In the genomic region with DNA sequence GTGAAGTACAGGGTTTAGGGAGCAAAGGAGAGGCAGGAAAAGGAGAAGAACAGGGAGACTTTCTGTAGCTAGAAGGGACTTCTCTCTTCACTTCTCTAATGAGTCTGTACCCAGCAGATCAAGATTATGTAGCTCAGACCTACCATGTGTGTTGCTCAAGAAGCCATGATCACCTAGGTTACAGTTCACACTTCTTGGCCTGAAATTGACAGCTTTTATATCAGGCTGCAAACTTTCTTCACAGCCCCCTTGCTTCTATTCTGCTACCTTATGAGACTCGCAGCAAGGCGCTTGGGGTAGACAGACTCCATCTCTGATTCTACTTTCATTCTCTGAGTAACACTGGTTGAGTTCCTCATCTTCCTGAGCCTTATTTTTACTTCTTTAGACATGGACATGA, we compare ENCODE assay signal across 19 cellular contexts. TPM values are rescaled to one million over a fixed set of nuclear protein-coding genes. Genes with fewer than 3 reads are reported as not detected.
DNase-seq lines count a peak whose midpoint lies in the region; ATAC-seq and TF ChIP-seq lines count a peak whose summit lies in the region.
"Had no signal": no experiment of that assay in that cellular context is flagged by ENCODE, and none has a peak within 500 bp of the region (broad histone marks: within the 10 kb centered on the region; RNA-seq: fewer than 3 reads in every experiment).

No MANE protein-coding gene starts in this region.

- H3K9me3 ChIP-seq in left lung (peaks cover 0 to 6% of the 10 kb centered on the region in 2 donors), transverse colon (no peaks in the 10 kb centered on the region)
- H3K9me3 ChIP-seq: SK-N-SH had no signal

- H3K36me3 ChIP-seq in left lung (no peaks in the 10 kb centered on the region), transverse colon (no peaks in the 10 kb centered on the region)

- peaks cover 98% of the 10 kb centered on the region for H3K4me1 Mint-ChIP-seq in activated naive CD4-positive, alpha-beta T cell treated with anti-CD3 and anti-CD28 coated beads, Interleukin-2, amount 50 U/mL, for 24 hours
- H3K4me1 Mint-ChIP-seq in activated CD4-positive, alpha-beta memory T cell treated with anti-CD3 and anti-CD28 coated beads for 36 hours (ENCODE audit: low read depth) = peaks cover 83% of the 10 kb centered on the region
- H3K4me1 Mint-ChIP-seq: brain, neural crest cell had no signal

- H3K27ac Mint-ChIP-seq in activated naive CD4-positive, alpha-beta T cell treated with anti-CD3 and anti-CD28 coated beads, Interleukin-2, amount 50 U/mL, for 24 hours = peak overlapping the region; percentile 98
- H3K27ac Mint-ChIP-seq in activated CD4-positive, alpha-beta memory T cell treated with anti-CD3 and anti-CD28 coated beads for 36 hours = peak overlapping the region; percentile 98
- H3K27ac Mint-ChIP-seq: activated B cell treated with CpG ODN at 0.5 μM for 24 hours, brain had no signal

- POLR2A ChIA-PET in activated CD4-positive, alpha-beta memory T cell treated with anti-CD3 and anti-CD28 coated beads for 36 hours (lab: Charles Lee) = interaction anchor here (0.8 to 1.0 kb wide), 4 partner anchors 34 to 218 kb away, joined by 3 read pairs; a partner anchor contains a TSS

- H3K4me3 ChIP-seq in left lung (no peak overlapping the region), transverse colon (no peak overlapping the region)
- H3K4me3 ChIP-seq: lung had no signal

- TF ChIP-seq POLR2A in transverse colon (IDR thresholded peaks at IDR 0.05) = no peak

- peaks cover 0 to 15% of the 10 kb centered on the region in 2 donors for H3K4me1 ChIP-seq in left lung
- H3K4me1 ChIP-seq in transverse colon = peaks cover 0 to 5% (median 0%) of the 10 kb centered on the region in 4 donors

- in situ Hi-C loops in transverse colon (cut with MboI; ENCODE audit: low pct_ligation_motif_present in 1 of 4, low pct_unique_long_range_greater_than_20kb in 1 of 4, low sequenced_read_pairs in 3 of 4) = no loop called here

- H3K27ac ChIP-seq in left lung (peak overlapping the region in 1 of 2 donors; percentile 46), transverse colon (peak overlapping the region; percentile 13 to 50 (median 41))

- TF ChIP-seq EP300 in transverse colon (IDR thresholded peaks at IDR 0.05; ENCODE audit: low read depth) = no peak

- H3K36me3 Mint-ChIP-seq in activated naive CD4-positive, alpha-beta T cell treated with anti-CD3 and anti-CD28 coated beads, Interleukin-2, amount 50 U/mL, for 24 hours = peaks cover 5% of the 10 kb centered on the region
- H3K36me3 Mint-ChIP-seq in activated CD4-positive, alpha-beta memory T cell treated with anti-CD3 and anti-CD28 coated beads for 36 hours = peaks cover 5% of the 10 kb centered on the region
- H3K36me3 Mint-ChIP-seq: brain had no signal

- CTCF ChIA-PET in activated CD4-positive, alpha-beta memory T cell treated with anti-CD3 and anti-CD28 coated beads for 36 hours (lab: Charles Lee) = interaction anchor here (1.4 to 2.0 kb wide), 3 partner anchors 67 to 97 kb away, joined by 5 to 9 read pairs (median 7); no protein-coding TSS in a partner anchor

- H3K27me3 Mint-ChIP-seq in activated naive CD4-positive, alpha-beta T cell treated with anti-CD3 and anti-CD28 coated beads, Interleukin-2, amount 50 U/mL, for 24 hours = no peaks in the 10 kb centered on the region
- no peaks in the 10 kb centered on the region for H3K27me3 Mint-ChIP-seq in activated CD4-positive, alpha-beta memory T cell treated with anti-CD3 and anti-CD28 coated beads for 36 hours
- H3K27me3 Mint-ChIP-seq: activated B cell treated with CpG ODN at 0.5 μM for 24 hours, brain had no signal

- no peak for DNase-seq in activated naive CD4-positive, alpha-beta T cell treated with Interleukin-2 at 50 U/mL for 16 hours
- DNase-seq in activated CD4-positive, alpha-beta memory T cell treated with anti-CD3 and anti-CD28 coated beads for 36 hours = peak; percentile 26
- DNase-seq in left lung (no peak), transverse colon (no peak), NCI-H187 treated with DMSO at 0.1 percent for 48 hours (lab: John Stamatoyannopoulos, UW) (no peak)
- DNase-seq: activated B cell treated with CpG ODN at 0.5 μM for 24 hours; DMS153; effector CD4-positive, alpha-beta T cell; NCI-H1436; NCI-H226; right cardiac atrium; SK-N-SH had no signal

- H3K4me3 Mint-ChIP-seq in activated naive CD4-positive, alpha-beta T cell treated with anti-CD3 and anti-CD28 coated beads, Interleukin-2, amount 50 U/mL, for 24 hours = peak overlapping the region; percentile 57
- H3K4me3 Mint-ChIP-seq in activated CD4-positive, alpha-beta memory T cell treated with anti-CD3 and anti-CD28 coated beads for 36 hours = peak overlapping the region; percentile 28
- H3K4me3 Mint-ChIP-seq: activated B cell treated with CpG ODN at 0.5 μM for 24 hours, brain, neural crest cell had no signal

- peak; percentile 39 for ATAC-seq in left lung
- no peak for ATAC-seq in GM18873 (IDR thresholded peaks at IDR 0.05; ENCODE audit: low FRiP score, unreplicated experiment)
- no peak for ATAC-seq in HG02870 (IDR thresholded peaks at IDR 0.05; ENCODE audit: unreplicated experiment)

- peaks cover 10% of the 10 kb centered on the region for H3K9me3 Mint-ChIP-seq in activated naive CD4-positive, alpha-beta T cell treated with anti-CD3 and anti-CD28 coated beads, Interleukin-2, amount 50 U/mL, for 24 hours
- H3K9me3 Mint-ChIP-seq in activated CD4-positive, alpha-beta memory T cell treated with anti-CD3 and anti-CD28 coated beads for 36 hours = peaks cover 10% of the 10 kb centered on the region

- TF ChIP-seq CTCF in left lung (IDR thresholded peaks at IDR 0.05) = no peak
- TF ChIP-seq CTCF in transverse colon (IDR thresholded peaks at IDR 0.05) = no peak

- intact Hi-C loops in activated CD4-positive, alpha-beta memory T cell treated with anti-CD3 and anti-CD28 coated beads for 36 hours (cut with micrococcal nuclease) = loop anchor here (5.0 kb wide), 2 partner anchors 149 to 344 kb away; a partner anchor contains a TSS
- intact Hi-C loops in left lung (cut with DNase I) (no loop called here), transverse colon (cut with DNase I; ENCODE audit: low total_unique reads) (no loop called here)

- WGBS in transverse colon (ENCODE audit: low coverage in 1 of 2), 2 donors = 77 to 94% methylated on average over 2 of the region's 2 CpGs

- H3K27me3 ChIP-seq in left lung = no peaks in the 10 kb centered on the region
- no peaks in the 10 kb centered on the region for H3K27me3 ChIP-seq in transverse colon

RNA-seq across cellular contexts. Expression of a gene that starts 19.6 kb away (rescaled TPM):
- 10 to 100 TPM; 38.8 to 44.1 TPM for total RNA-seq in activated CD4-positive, alpha-beta memory T cell treated with anti-CD3 and anti-CD28 coated beads for 36 hours
- total RNA-seq in left lung (10 to 100 TPM; 14.7 to 30.6 TPM), transverse colon (10 to 100 TPM in 1 of 4 donors, 1 to 10 TPM in 1, not detected in 2; 4.5 to 16.2 TPM)
- total RNA-seq: neural crest cell, OCI-LY7 had no signal

RNA-seq across cellular contexts. Expression of a gene that starts 33.7 kb away (rescaled TPM):
- 10 to 100 TPM; 28.9 to 30.2 TPM for total RNA-seq in activated CD4-positive, alpha-beta memory T cell treated with anti-CD3 and anti-CD28 coated beads for 36 hours
- total RNA-seq in left lung = 10 to 100 TPM; 19.4 to 52.7 TPM
- total RNA-seq in transverse colon = 10 to 100 TPM in 1 of 4 donors, 1 to 10 TPM in 3; 2.2 to 11.7 (median 6.9) TPM
- total RNA-seq: neural crest cell, OCI-LY7 had no signal

RNA-seq across cellular contexts. Expression of a gene that starts 50.5 kb away (rescaled TPM):
- 1 to 10 TPM; 6.0 to 6.2 TPM for total RNA-seq in activated CD4-positive, alpha-beta memory T cell treated with anti-CD3 and anti-CD28 coated beads for 36 hours
- total RNA-seq in left lung (10 to 100 TPM in 1 of 2 donors, 1 to 10 TPM in 1; 5.0 to 11.3 TPM), transverse colon (1 to 10 TPM in 3 of 4 donors, under 1 TPM in 1; 0.40 to 3.0 (median 1.8) TPM)
- total RNA-seq: neural crest cell, OCI-LY7 had no signal
